8 cellular contexts compared by ENCODE assay signal in genomic region chr3:50274371-50275104, GRCh38. TPM values are rescaled to one million over a fixed set of nuclear protein-coding genes. Genes with fewer than 3 reads are reported as not detected.
DNase-seq lines count a peak whose midpoint lies in the region; ATAC-seq and TF ChIP-seq lines count a peak whose summit lies in the region.

No MANE protein-coding gene starts in this region.

- no peak overlapping the region for H3K4me3 ChIP-seq in choroid plexus epithelial cell (ENCODE audit: low read depth, low read length)
- H3K4me3 ChIP-seq in lower lobe of right lung = no peak overlapping the region

- H3K27ac Mint-ChIP-seq in activated CD4-positive, alpha-beta T cell treated with anti-CD3 and anti-CD28 coated beads for 36 hours = no peak overlapping the region

- peaks cover 23% of the 10 kb centered on the region for H3K27me3 ChIP-seq in lower lobe of right lung (ENCODE audit: low read depth)

- no peak overlapping the region for H3K4me3 Mint-ChIP-seq in activated CD4-positive, alpha-beta T cell treated with anti-CD3 and anti-CD28 coated beads for 36 hours

- CTCF ChIA-PET in activated CD4-positive, alpha-beta T cell treated with anti-CD3 and anti-CD28 coated beads for 36 hours (lab: Charles Lee) = interaction anchor here (0.6 to 3.1 kb wide), 8 partner anchors 9 to 79 kb away, joined by 3 to 21 read pairs (median 3); no protein-coding TSS in a partner anchor

- no peaks in the 10 kb centered on the region for H3K9me3 ChIP-seq in lower lobe of right lung

- no peaks in the 10 kb centered on the region for H3K36me3 Mint-ChIP-seq in activated CD4-positive, alpha-beta T cell treated with anti-CD3 and anti-CD28 coated beads for 36 hours (ENCODE audit: low read depth)

- peaks cover 25% of the 10 kb centered on the region for H3K4me1 Mint-ChIP-seq in activated CD4-positive, alpha-beta T cell treated with anti-CD3 and anti-CD28 coated beads for 36 hours

- H3K27ac ChIP-seq in lower lobe of right lung = no peak overlapping the region

- ATAC-seq in activated CD4-positive, alpha-beta T cell treated with anti-CD3 and anti-CD28 coated beads for 36 hours = peak; percentile 59
- peak; percentile 52 to 62 for ATAC-seq in lower lobe of right lung
- no peak for ATAC-seq in GM18520 (IDR thresholded peaks at IDR 0.05; ENCODE audit: unreplicated experiment)
- no peak for ATAC-seq in GM18873 (IDR thresholded peaks at IDR 0.05; ENCODE audit: low FRiP score, unreplicated experiment)

- DNase-seq in NCI-H1694 treated with DMSO at 0.1 percent for 48 hours (lab: John Stamatoyannopoulos, UW) (peak; percentile 16), choroid plexus epithelial cell (ENCODE audit: low read depth) (peak; percentile 60), lower lobe of right lung (peak; percentile 83)
- DNase-seq in activated CD4-positive, alpha-beta T cell treated with anti-CD3 and anti-CD28 coated beads for 36 hours = peak; percentile 90
- peak; percentile 89 for DNase-seq in stimulated activated CD8-positive, alpha-beta memory T cell treated with anti-CD3 and anti-CD28 coated beads, Interleukin-4, amount 100 ng/mL, for 48 hours

- intact Hi-C loops in activated CD4-positive, alpha-beta T cell treated with anti-CD3 and anti-CD28 coated beads for 36 hours (cut with DNase I, micrococcal nuclease) = loop anchor here (1.0 to 10.0 kb wide), 4 partner anchors 18 to 152 kb away; partner anchors contain the start of genes HYAL2 (in 1 of the 2), IFRD2 (in 1 of the 2) and TUSC2 (in 1 of the 2)
- intact Hi-C loops in lower lobe of right lung (cut with DNase I) = no loop called here

- POLR2A ChIA-PET in activated CD4-positive, alpha-beta T cell treated with anti-CD3 and anti-CD28 coated beads for 36 hours (lab: Charles Lee) = interaction anchor here (0.6 kb wide), 1 partner anchor 30 kb away, joined by 5 read pairs; no protein-coding TSS in a partner anchor

- no peaks in the 10 kb centered on the region for H3K9me3 Mint-ChIP-seq in activated CD4-positive, alpha-beta T cell treated with anti-CD3 and anti-CD28 coated beads for 36 hours (ENCODE audit: low read depth)

- peaks cover 40% of the 10 kb centered on the region for H3K4me1 ChIP-seq in lower lobe of right lung

- H3K36me3 ChIP-seq in lower lobe of right lung = peaks cover 4% of the 10 kb centered on the region

- TF ChIP-seq CTCF in GM12873 (IDR thresholded peaks at IDR 0.05; ENCODE audit: insufficient read depth, low read depth, low read length, missing control alignments) (peak; percentile 85), choroid plexus epithelial cell (conservative IDR thresholded peaks at IDR 0.05; ENCODE audit: low read depth, low read length) (peak; percentile 72), lower lobe of right lung (IDR thresholded peaks at IDR 0.05) (peak; percentile 71)

- peaks cover 35% of the 10 kb centered on the region for H3K27me3 Mint-ChIP-seq in activated CD4-positive, alpha-beta T cell treated with anti-CD3 and anti-CD28 coated beads for 36 hours

RNA-seq across cellular contexts. Expression of gene LSMEM2, which starts 4.3 kb away (rescaled TPM):
- total RNA-seq in activated CD4-positive, alpha-beta T cell treated with anti-CD3 and anti-CD28 coated beads for 36 hours = not detected
- total RNA-seq in lower lobe of right lung = not detected

RNA-seq across cellular contexts. Expression of gene SEMA3B, which starts 5.6 kb away (rescaled TPM):
- total RNA-seq in activated CD4-positive, alpha-beta T cell treated with anti-CD3 and anti-CD28 coated beads for 36 hours = 1 to 10 TPM; 1.6 to 2.1 TPM
- total RNA-seq in lower lobe of right lung = 77.6 TPM

RNA-seq across cellular contexts. Expression of gene IFRD2, which starts 17.7 kb away (rescaled TPM):
- 100 to 1,000 TPM; 100 to 125 TPM for total RNA-seq in activated CD4-positive, alpha-beta T cell treated with anti-CD3 and anti-CD28 coated beads for 36 hours
- total RNA-seq in lower lobe of right lung = 66.9 TPM

RNA-seq across cellular contexts. Expression of gene HYAL3, which starts 24.7 kb away (rescaled TPM):
- total RNA-seq in activated CD4-positive, alpha-beta T cell treated with anti-CD3 and anti-CD28 coated beads for 36 hours = 1 to 10 TPM; 4.5 to 5.4 TPM
- 4.0 TPM for total RNA-seq in lower lobe of right lung

RNA-seq across cellular contexts. Expression of gene NAA80, which starts 24.7 kb away (rescaled TPM):
- total RNA-seq in activated CD4-positive, alpha-beta T cell treated with anti-CD3 and anti-CD28 coated beads for 36 hours = 10 to 100 TPM; 17.6 to 18.7 TPM
- total RNA-seq in lower lobe of right lung = 9.3 TPM

Comparison
In these comparisons a context has a peak if more than half of its experiments do, and no peak if none do; other contexts are left out.
1. DNase-seq: peak in every context shown above with its lines; median percentile 90 in activated CD4-positive, alpha-beta T cell treated with anti-CD3 and anti-CD28 coated beads for 36 hours; 89 in stimulated activated CD8-positive, alpha-beta memory T cell treated with anti-CD3 and anti-CD28 coated beads, Interleukin-4, amount 100 ng/mL, for 48 hours; 83 in lower lobe of right lung; 60 in choroid plexus epithelial cell; 16 in NCI-H1694 treated with DMSO at 0.1 percent for 48 hours.
2. ATAC-seq: peak in activated CD4-positive, alpha-beta T cell treated with anti-CD3 and anti-CD28 coated beads for 36 hours (single experiment) and lower lobe of right lung (2 of 2); none in GM18520 (single experiment) and GM18873 (single experiment).
3. RNA of gene SEMA3B, which starts 5.6 kb away (total RNA-seq): 77.6 TPM in lower lobe of right lung (single experiment); 1.6 to 2.1 TPM in activated CD4-positive, alpha-beta T cell treated with anti-CD3 and anti-CD28 coated beads for 36 hours; every median in the first group is over 10 times any median in the second.
4. Peak in every context shown above with its lines, with median percentiles within 50 percentile points of each other: CTCF ChIP-seq.